11 cellular contexts compared by ENCODE assay signal in the genomic region with DNA sequence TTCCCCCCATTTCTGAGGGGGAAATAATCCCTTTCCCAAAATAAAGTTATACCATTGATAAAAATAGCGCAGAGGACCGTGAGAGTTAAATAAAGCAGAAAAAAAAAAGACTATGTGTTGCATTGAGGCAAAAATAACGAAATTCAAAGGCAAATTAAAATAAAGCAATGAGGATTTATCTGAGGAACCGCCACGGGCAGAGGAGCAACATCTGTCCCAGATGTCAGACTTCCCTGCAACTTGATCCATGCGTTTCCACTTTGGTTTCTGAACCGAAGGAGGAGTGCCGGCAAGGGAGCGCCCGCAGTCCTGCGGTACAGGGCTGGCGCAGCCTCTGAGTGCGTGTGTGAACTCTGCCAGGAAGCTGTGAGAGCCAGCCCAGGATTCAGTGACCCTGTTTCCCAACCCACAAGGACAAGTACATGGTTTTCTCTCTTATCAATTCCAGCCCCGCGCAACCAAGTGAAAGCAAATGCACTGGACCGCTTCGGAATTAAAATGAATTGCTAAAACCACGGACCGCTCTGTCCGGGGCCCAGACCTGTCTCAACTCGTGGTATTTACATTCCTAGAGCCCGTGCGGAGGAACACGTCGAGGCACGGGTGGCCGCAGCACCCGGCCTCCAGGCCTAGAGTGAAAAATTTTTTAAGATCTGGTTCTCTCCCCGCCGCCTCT.
A peak's percentile ranks its signal among the peaks of the same experiment; 100 is the strongest.
DNase-seq lines count a peak whose midpoint lies in the region; ATAC-seq lines count a peak whose summit lies in the region.
"Had no signal": no experiment of that assay in that cellular context is flagged by ENCODE, and none has a peak within 500 bp of the region (broad histone marks: within the 10 kb centered on the region; RNA-seq: fewer than 3 reads in every experiment).

No MANE protein-coding gene starts in this region.

- H3K9me3 Mint-ChIP-seq in activated naive CD4-positive, alpha-beta T cell treated with anti-CD3 and anti-CD28 coated beads, Interleukin-2, amount 10 ng/mL, durations not matched to agents 7 days and 5 days = peaks cover 11% of the 10 kb centered on the region
- H3K9me3 Mint-ChIP-seq: HFFc6 had no signal

- CTCF ChIA-PET in activated naive CD4-positive, alpha-beta T cell treated with anti-CD3 and anti-CD28 coated beads, Interleukin-2, amount 10 ng/mL, durations not matched to agents 7 days and 5 days (lab: Charles Lee) = interaction anchor here (1.4 kb wide), 1 partner anchor 1302 kb away, joined by 3 read pairs; no protein-coding TSS in a partner anchor

- H3K36me3 Mint-ChIP-seq in activated naive CD4-positive, alpha-beta T cell treated with anti-CD3 and anti-CD28 coated beads, Interleukin-2, amount 10 ng/mL, durations not matched to agents 7 days and 5 days = peaks cover 38% of the 10 kb centered on the region

- ATAC-seq in HG03196 (IDR thresholded peaks at IDR 0.05; ENCODE audit: unreplicated experiment) (no peak), HG02885 (IDR thresholded peaks at IDR 0.05; ENCODE audit: poor library complexity, unreplicated experiment) (no peak), HG02642 (IDR thresholded peaks at IDR 0.05; ENCODE audit: poor library complexity, unreplicated experiment) (no peak)

- DNase-seq in activated naive CD4-positive, alpha-beta T cell treated with anti-CD3 and anti-CD28 coated beads, Interleukin-2, amount 10 ng/mL, durations not matched to agents 7 days and 5 days = no peak
- no peak for DNase-seq in activated naive CD4-positive, alpha-beta T cell treated with Interleukin-2 at 50 U/mL for 16 hours
- DNase-seq in NCI-H1092 treated with DMSO at 0.1 percent for 48 hours (lab: John Stamatoyannopoulos, UW) (peak; percentile 85), cerebellar cortex (ENCODE audit: low spot score) (peak; percentile 66), retina (peak; percentile 79)
- DNase-seq: amygdala; HFFc6; NK-92 treated with Interleukin-12 subunit alpha and Interleukin-12 subunit beta, amount 100 ng/mL, for 24 hours had no signal

- H3K4me3 Mint-ChIP-seq in activated naive CD4-positive, alpha-beta T cell treated with anti-CD3 and anti-CD28 coated beads, Interleukin-2, amount 10 ng/mL, durations not matched to agents 7 days and 5 days = no peak overlapping the region

- peak overlapping the region; percentile 76 for H3K27ac Mint-ChIP-seq in activated naive CD4-positive, alpha-beta T cell treated with anti-CD3 and anti-CD28 coated beads, Interleukin-2, amount 10 ng/mL, durations not matched to agents 7 days and 5 days
- H3K27ac Mint-ChIP-seq: HFFc6 had no signal

- peaks cover 25% of the 10 kb centered on the region for H3K27me3 Mint-ChIP-seq in activated naive CD4-positive, alpha-beta T cell treated with anti-CD3 and anti-CD28 coated beads, Interleukin-2, amount 10 ng/mL, durations not matched to agents 7 days and 5 days

- peaks cover 51% of the 10 kb centered on the region for H3K4me1 Mint-ChIP-seq in activated naive CD4-positive, alpha-beta T cell treated with anti-CD3 and anti-CD28 coated beads, Interleukin-2, amount 10 ng/mL, durations not matched to agents 7 days and 5 days

Comparison
In these comparisons a context has a peak if more than half of its experiments do, and no peak if none do; other contexts are left out.
1. DNase-seq: peak in NCI-H1092 treated with DMSO at 0.1 percent for 48 hours (single experiment), cerebellar cortex (single experiment) and retina (single experiment); none in activated naive CD4-positive, alpha-beta T cell treated with anti-CD3 and anti-CD28 coated beads, Interleukin-2, amount 10 ng/mL, durations not matched to agents 7 days and 5 days (single experiment) and activated naive CD4-positive, alpha-beta T cell treated with Interleukin-2 at 50 U/mL for 16 hours (single experiment).